Comparison of ENCODE assay signal across 8 cellular contexts in the genomic region with DNA sequence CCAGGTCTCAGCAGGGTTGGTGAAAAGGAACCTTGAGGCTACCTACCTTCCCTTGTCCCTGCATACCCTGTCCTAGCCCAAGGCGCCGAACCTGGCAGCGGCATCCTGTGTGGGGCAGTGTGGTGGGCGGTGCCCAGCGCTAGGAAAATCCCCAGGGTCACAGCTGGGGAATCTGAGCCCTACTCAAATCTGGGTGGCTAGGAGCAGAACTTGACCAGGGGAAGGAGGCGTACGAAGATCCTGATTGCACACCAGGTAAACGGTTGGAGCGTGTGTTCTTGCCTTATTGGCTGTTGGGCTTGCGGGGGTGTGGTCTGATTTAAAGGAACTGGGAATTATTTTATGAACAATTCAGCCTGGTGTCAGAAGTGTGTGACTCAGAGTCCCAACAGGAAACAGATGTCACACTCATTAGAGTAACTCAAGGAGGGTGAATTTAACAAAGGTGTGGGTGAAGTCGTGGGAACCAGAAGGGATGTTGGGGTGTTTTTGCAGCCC.
DNase-seq lines count a peak whose midpoint lies in the region; ATAC-seq and TF ChIP-seq lines count a peak whose summit lies in the region.
"Had no signal": no experiment of that assay in that cellular context is flagged by ENCODE, and none has a peak within 500 bp of the region (broad histone marks: within the 10 kb centered on the region; RNA-seq: fewer than 3 reads in every experiment).

No MANE protein-coding gene starts in this region.

- no peak for TF ChIP-seq CTCF in RWPE2 (IDR thresholded peaks at IDR 0.05; ENCODE audit: poor library complexity, severe bottlenecking)

- no peak overlapping the region for H3K27ac ChIP-seq in RWPE2 (ENCODE audit: poor library complexity, severe bottlenecking)
- H3K27ac ChIP-seq in trophoblast cell (ENCODE audit: low read depth, low read length), result no peak overlapping the region

- H3K18ac ChIP-seq in trophoblast cell (ENCODE audit: low read length), result peak overlapping the region; percentile 38

- H3K36me3 ChIP-seq in RWPE2 (ENCODE audit: low read depth), result no peaks in the 10 kb centered on the region
- H3K36me3 ChIP-seq in trophoblast cell (ENCODE audit: control insufficient read depth in 1 of 2, insufficient read depth in 2 of 2, low read length in 2 of 2), result no peaks in the 10 kb centered on the region

- peaks cover 10% of the 10 kb centered on the region for H3K79me1 ChIP-seq in trophoblast cell (ENCODE audit: low read length)

- H3K27me3 ChIP-seq in RWPE2 (ENCODE audit: insufficient read depth, poor library complexity, severe bottlenecking) (no peaks in the 10 kb centered on the region), trophoblast cell (ENCODE audit: insufficient read depth, low read length) (no peaks in the 10 kb centered on the region)

- peak overlapping the region; percentile 60 for H2BK12ac ChIP-seq in trophoblast cell (ENCODE audit: low read length)

- H3K4me2 ChIP-seq in trophoblast cell (ENCODE audit: low read length), result no peak overlapping the region

- H3K14ac ChIP-seq in trophoblast cell (ENCODE audit: low read length), result no peak overlapping the region

- H4K12ac ChIP-seq in trophoblast cell (ENCODE audit: low read depth, low read length), result no peak overlapping the region

- H3K23ac ChIP-seq in trophoblast cell (ENCODE audit: low read length), result no peak overlapping the region

- WGBS in trophoblast cell (ENCODE audit: extremely low coverage, insufficient coverage, insufficient read length), result no CpG with 5 or more reads among the region's 11 CpGs

- peak overlapping the region; percentile 38 for H2BK120ac ChIP-seq in trophoblast cell (ENCODE audit: insufficient read depth, low read length, poor library complexity)

- peak overlapping the region; percentile 49 for H2AK5ac ChIP-seq in trophoblast cell (ENCODE audit: low read length)

- H2BK5ac ChIP-seq in trophoblast cell (ENCODE audit: low read depth, low read length, poor library complexity), result no peak overlapping the region

- no peak for DNase-seq in RWPE2 (ENCODE audit: low spot score)
- DNase-seq in trophoblast cell, result no peak
- DNase-seq in NCI-H1436 (lab: John Stamatoyannopoulos, UW), result no peak
- DNase-seq in GF-D8 (lab: John Stamatoyannopoulos, UW), result no peak
- DNase-seq in NCI-H2227 treated with DMSO at 0.1 percent for 48 hours (lab: John Stamatoyannopoulos, UW), result no peak
- DNase-seq: SIG-M5 had no signal

- H3K4me3 ChIP-seq in RWPE2 (ENCODE audit: severe bottlenecking) (no peak overlapping the region), trophoblast cell (ENCODE audit: low read depth, low read length) (no peak overlapping the region)

- H3K4me1 ChIP-seq in RWPE2 (ENCODE audit: insufficient read depth, poor library complexity, severe bottlenecking), result no peaks in the 10 kb centered on the region
- H3K4me1 ChIP-seq in trophoblast cell (ENCODE audit: control insufficient read depth in 1 of 2, insufficient read depth in 2 of 2, low read length in 2 of 2), result peaks cover 13 to 15% of the 10 kb centered on the region in 2 experiments

- ATAC-seq in GM19025 (IDR thresholded peaks at IDR 0.05; ENCODE audit: low read depth, unreplicated experiment) (peak; percentile 67), HG02885 (IDR thresholded peaks at IDR 0.05; ENCODE audit: poor library complexity, unreplicated experiment) (peak; percentile 61), RWPE2 (ENCODE audit: low read depth) (0 out of 3 replicates have a peak, but pooled peaks have one; percentile 21)

- H2AFZ ChIP-seq in trophoblast cell (ENCODE audit: insufficient read depth, low read length, poor library complexity), result no peak overlapping the region

- H4K91ac ChIP-seq in trophoblast cell (ENCODE audit: low read depth, low read length), result peak overlapping the region; percentile 20

- no peak overlapping the region for H3K4ac ChIP-seq in trophoblast cell (ENCODE audit: low read depth, low read length)

- peaks cover 2% of the 10 kb centered on the region for H3K79me2 ChIP-seq in trophoblast cell (ENCODE audit: control insufficient read depth, insufficient read depth, low read length, poor library complexity)

- peak overlapping the region; percentile 23 for H4K8ac ChIP-seq in trophoblast cell (ENCODE audit: low read depth, low read length)

- H3K9me3 ChIP-seq in RWPE2 (ENCODE audit: severe bottlenecking) (no peaks in the 10 kb centered on the region), trophoblast cell (ENCODE audit: insufficient read depth, low read depth, low read length) (no peaks in the 10 kb centered on the region)

- no peak overlapping the region for H3K9ac ChIP-seq in trophoblast cell (ENCODE audit: low read length)
